Comparison of ENCODE assay signal across 27 cellular contexts in the genomic region with DNA sequence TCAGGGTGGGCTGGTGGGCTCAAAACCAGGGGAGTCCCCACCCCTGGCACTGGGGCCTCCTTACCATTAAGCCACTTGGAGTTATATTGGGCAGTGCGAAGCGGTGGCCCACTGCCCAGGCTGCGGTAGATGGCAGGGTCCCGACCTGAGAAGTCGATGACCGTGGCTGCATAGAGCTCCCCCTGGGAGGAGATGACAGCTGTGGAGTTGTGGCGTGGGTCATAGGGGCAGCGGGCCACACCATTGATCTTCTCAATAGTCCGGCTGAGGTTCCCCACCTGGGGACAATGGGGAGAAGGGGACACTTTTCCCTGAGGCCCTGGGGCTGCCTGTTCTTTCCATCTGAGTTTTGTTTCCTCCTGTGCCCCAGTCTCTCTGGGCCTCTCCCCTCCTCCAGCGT.
"Had no signal": no experiment of that assay in that cellular context is flagged by ENCODE, and none has a peak within 500 bp of the region (broad histone marks: within the 10 kb centered on the region; RNA-seq: fewer than 3 reads in every experiment).

No MANE protein-coding gene starts in this region.

- H3K27ac ChIP-seq: colonic mucosa, esophagus muscularis mucosa, foreskin keratinocyte, gastroesophageal sphincter, heart right ventricle, left lung, pancreas, right lobe of liver, thoracic aorta, transverse colon, upper lobe of right lung, uterus had no signal

- H3K36me3 ChIP-seq: colonic mucosa, esophagus muscularis mucosa, gastroesophageal sphincter, heart right ventricle, left lung, pancreas, right lobe of liver, thoracic aorta, transverse colon, upper lobe of right lung, uterus had no signal

- H3K4me1 Mint-ChIP-seq: stimulated activated memory B cell treated with anti-CD40 and anti-IgM and Interleukin-4, amounts not matched to agents 10 μg/mL and 1 μg/mL and 100 μg/mL, for 72 hours had no signal

- H3K27me3 ChIP-seq: pancreas, right lobe of liver, uterus had no signal

- DNase-seq: colonic mucosa; dermis blood vessel endothelial cell; effector memory CD4-positive, alpha-beta T cell; foreskin keratinocyte; heart right ventricle; hippocampal formation; left cardiac atrium; left lung; mesenchymal stem cell; naive thymus-derived CD8-positive, alpha-beta T cell; nephron progenitor cell; occipital lobe; pancreas; right lobe of liver; stimulated activated CD4-positive, alpha-beta T cell treated with anti-CD3 and anti-CD28 coated beads, Interleukin-2, amount 100 ng/mL, for 24 hours; stimulated activated CD4-positive, alpha-beta T cell treated with anti-CD3 and anti-CD28 coated beads, Interleukin-4, amount 100 ng/mL, for 24 hours; stimulated activated naive CD8-positive, alpha-beta T cell treated with anti-CD3 and anti-CD28 coated beads, Interleukin-15, Interleukin-2, amounts not matched to agents 100 U/mL and 50 U/mL, for 24 hours; substantia nigra; transverse colon; upper lobe of right lung; uterus had no signal

- H3K4me3 ChIP-seq: colonic mucosa, esophagus muscularis mucosa, gastroesophageal sphincter, heart right ventricle, left lung, pancreas, right lobe of liver, smooth muscle cell, thoracic aorta, transverse colon, upper lobe of right lung, uterus had no signal

- H3K9me3 ChIP-seq: colonic mucosa, esophagus muscularis mucosa, gastroesophageal sphincter, heart right ventricle, left lung, pancreas, right lobe of liver, thoracic aorta, transverse colon, upper lobe of right lung, uterus had no signal

- H3K4me1 ChIP-seq: colonic mucosa, esophagus muscularis mucosa, gastroesophageal sphincter, left lung, pancreas, right lobe of liver, transverse colon, upper lobe of right lung, uterus had no signal

- H3K9me3 Mint-ChIP-seq: naive thymus-derived CD8-positive, alpha-beta T cell; nephron progenitor cell; stimulated activated memory B cell treated with anti-CD40 and anti-IgM and Interleukin-4, amounts not matched to agents 10 μg/mL and 1 μg/mL and 100 μg/mL, for 72 hours had no signal

- H3K27ac Mint-ChIP-seq: naive thymus-derived CD8-positive, alpha-beta T cell; progenitor cell of endocrine pancreas; stimulated activated memory B cell treated with anti-CD40 and anti-IgM and Interleukin-4, amounts not matched to agents 10 μg/mL and 1 μg/mL and 100 μg/mL, for 72 hours had no signal

- H3K36me3 Mint-ChIP-seq: naive thymus-derived CD8-positive, alpha-beta T cell; stimulated activated memory B cell treated with anti-CD40 and anti-IgM and Interleukin-4, amounts not matched to agents 10 μg/mL and 1 μg/mL and 100 μg/mL, for 72 hours had no signal

- H3K4me2 ChIP-seq: smooth muscle cell had no signal

- H3K4me3 Mint-ChIP-seq: naive thymus-derived CD8-positive, alpha-beta T cell; nephron progenitor cell; stimulated activated memory B cell treated with anti-CD40 and anti-IgM and Interleukin-4, amounts not matched to agents 10 μg/mL and 1 μg/mL and 100 μg/mL, for 72 hours had no signal

- ATAC-seq: foreskin keratinocyte; gastroesophageal sphincter; heart right ventricle; left cardiac atrium; left lung; naive thymus-derived CD8-positive, alpha-beta T cell; pancreas; right lobe of liver; stimulated activated memory B cell treated with anti-CD40 and anti-IgM and Interleukin-4, amounts not matched to agents 10 μg/mL and 1 μg/mL and 100 μg/mL, for 72 hours; stimulated activated naive CD8-positive, alpha-beta T cell treated with anti-CD3 and anti-CD28 coated beads, Interleukin-15, Interleukin-2, amounts not matched to agents 100 U/mL and 50 U/mL, for 24 hours; upper lobe of right lung had no signal
